9 cellular contexts compared by ENCODE assay signal in genomic region chr12:56449622-56449984, GRCh38. TPM values are rescaled to one million over a fixed set of nuclear protein-coding genes. Genes with fewer than 3 reads are reported as not detected.
DNase-seq lines count a peak whose midpoint lies in the region; ATAC-seq, FAIRE-seq and TF ChIP-seq lines count a peak whose summit lies in the region.
"Had no signal": no experiment of that assay in that cellular context is flagged by ENCODE, and none has a peak within 500 bp of the region (broad histone marks: within the 10 kb centered on the region; RNA-seq: fewer than 3 reads in every experiment).

No MANE protein-coding gene starts in this region.

- intact Hi-C loops in activated CD8-positive, alpha-beta T cell treated with anti-CD3 and anti-CD28 coated beads for 36 hours (cut with micrococcal nuclease), result no loop called here

- H3K9ac ChIP-seq in iPS-15b (ENCODE audit: low read depth, low read length) (peak overlapping the region; percentile 0), stomach smooth muscle (ENCODE audit: low read length in 2 of 2) (peak overlapping the region; percentile 66 to 80)

- H3K9me3 ChIP-seq in iPS-15b (ENCODE audit: control insufficient read depth, insufficient read depth, low read length) (no peaks in the 10 kb centered on the region), stomach smooth muscle (ENCODE audit: control insufficient read depth in 2 of 2, low read length in 2 of 2) (no peaks in the 10 kb centered on the region)

- CTCF ChIA-PET in activated CD8-positive, alpha-beta T cell treated with anti-CD3 and anti-CD28 coated beads for 36 hours (lab: Charles Lee), result interaction anchor here (0.8 to 3.9 kb wide), 9 partner anchors 9 to 330 kb away, joined by 3 to 35 read pairs (median 4); partner anchors contain the start of genes ANKRD52 and STAT2

- DNase-seq in NCI-H748 (lab: John Stamatoyannopoulos, UW; ENCODE audit: unreplicated experiment), result peak; percentile 23
- DNase-seq in NCI-H748 treated with DMSO at 0.1 percent for 48 hours (lab: John Stamatoyannopoulos, UW), result no peak
- no peak for DNase-seq in activated CD8-positive, alpha-beta T cell treated with anti-CD3 and anti-CD28 coated beads for 36 hours
- DNase-seq in GM19239 (ENCODE audit: insufficient read length, low spot score), result no peak

- peaks cover 15% of the 10 kb centered on the region for H3K36me3 Mint-ChIP-seq in activated CD8-positive, alpha-beta T cell treated with anti-CD3 and anti-CD28 coated beads for 36 hours (ENCODE audit: low read depth)

- no peak for FAIRE-seq in GM19239 (lab: Jason Lieb, UNC)

- peak overlapping the region; percentile 88 for H3K4me3 Mint-ChIP-seq in activated CD8-positive, alpha-beta T cell treated with anti-CD3 and anti-CD28 coated beads for 36 hours

- H3K4me3 ChIP-seq in iPS-15b (ENCODE audit: low read depth, low read length) (peak overlapping the region; percentile 80), stomach smooth muscle (ENCODE audit: low read length in 2 of 2) (peak overlapping the region; percentile 79 to 83)

- H3K9me3 Mint-ChIP-seq in activated CD8-positive, alpha-beta T cell treated with anti-CD3 and anti-CD28 coated beads for 36 hours, result peaks cover 2% of the 10 kb centered on the region

- no peaks in the 10 kb centered on the region for H3K27me3 Mint-ChIP-seq in activated CD8-positive, alpha-beta T cell treated with anti-CD3 and anti-CD28 coated beads for 36 hours

- H3K36me3 ChIP-seq in iPS-15b (ENCODE audit: control insufficient read depth, insufficient read depth, low read length), result no peaks in the 10 kb centered on the region
- no peaks in the 10 kb centered on the region for H3K36me3 ChIP-seq in stomach smooth muscle (ENCODE audit: control insufficient read depth in 2 of 2, insufficient read depth in 2 of 2, low read length in 2 of 2)

- peak overlapping the region; percentile 85 for H3K27ac ChIP-seq in stomach smooth muscle (ENCODE audit: low read length)

- no peak for TF ChIP-seq CTCF in activated CD8-positive, alpha-beta T cell treated with anti-CD3 and anti-CD28 coated beads for 36 hours (IDR thresholded peaks at IDR 0.05)

- ATAC-seq in activated CD8-positive, alpha-beta T cell treated with anti-CD3 and anti-CD28 coated beads for 36 hours, result no peak
- no peak for ATAC-seq in HG03521 (IDR thresholded peaks at IDR 0.05; ENCODE audit: unreplicated experiment)
- ATAC-seq in activated CD4-positive, CD25-positive, alpha-beta regulatory T cell treated with anti-CD3 and anti-CD28 coated beads, Interleukin-2, amount 50 U/mL, for 24 hours, result no peak

- H3K4me1 ChIP-seq in iPS-15b (ENCODE audit: control insufficient read depth, insufficient read depth, low read length), result peaks cover 2% of the 10 kb centered on the region
- no peaks in the 10 kb centered on the region for H3K4me1 ChIP-seq in stomach smooth muscle (ENCODE audit: control insufficient read depth, insufficient read depth, low read length)

- peak overlapping the region; percentile 93 for H3K27ac Mint-ChIP-seq in activated CD8-positive, alpha-beta T cell treated with anti-CD3 and anti-CD28 coated beads for 36 hours

- POLR2A ChIA-PET in activated CD8-positive, alpha-beta T cell treated with anti-CD3 and anti-CD28 coated beads for 36 hours (lab: Charles Lee), result interaction anchor here (0.8 to 2.5 kb wide), 15 partner anchors 11 to 191 kb away, joined by 3 to 14 read pairs (median 4); partner anchors contain the start of genes ANKRD52, IL23A, PAN2 and RBMS2

- peaks cover 5% of the 10 kb centered on the region for H3K27me3 ChIP-seq in iPS-15b (ENCODE audit: control insufficient read depth, insufficient read depth, low read length)
- H3K27me3 ChIP-seq in stomach smooth muscle (ENCODE audit: control insufficient read depth in 1 of 2, insufficient read depth in 2 of 2, low read length in 2 of 2), result no peaks in the 10 kb centered on the region

- H3K4me1 Mint-ChIP-seq in activated CD8-positive, alpha-beta T cell treated with anti-CD3 and anti-CD28 coated beads for 36 hours (ENCODE audit: low read depth), result peaks cover 20% of the 10 kb centered on the region

RNA-seq across cellular contexts. Expression of gene TIMELESS, which starts 0.4 kb away (rescaled TPM):
- total RNA-seq in activated CD8-positive, alpha-beta T cell treated with anti-CD3 and anti-CD28 coated beads for 36 hours, result 10 to 100 TPM; 48.7 to 49.2 TPM

RNA-seq across cellular contexts. Expression of gene MIP, which starts 4.9 kb away (rescaled TPM):
- total RNA-seq in activated CD8-positive, alpha-beta T cell treated with anti-CD3 and anti-CD28 coated beads for 36 hours, result not detected
- total RNA-seq: NCI-H460 had no signal

RNA-seq across cellular contexts. Expression of gene SPRYD4, which starts 18.8 kb away (rescaled TPM):
- 1 to 10 TPM; 3.2 to 3.3 TPM for total RNA-seq in activated CD8-positive, alpha-beta T cell treated with anti-CD3 and anti-CD28 coated beads for 36 hours

RNA-seq across cellular contexts. Expression of gene GLS2, which starts 38.4 kb away (rescaled TPM):
- total RNA-seq in activated CD8-positive, alpha-beta T cell treated with anti-CD3 and anti-CD28 coated beads for 36 hours, result 1 to 10 TPM; 5.2 to 7.3 TPM
- total RNA-seq: NCI-H460 had no signal
